In genomic region chrX:13250831-13251612, GRCh38 we compare ENCODE assay signal across 11 cellular contexts.
DNase-seq lines count a peak whose midpoint lies in the region; ATAC-seq and TF ChIP-seq lines count a peak whose summit lies in the region.
"Had no signal": no experiment of that assay in that cellular context is flagged by ENCODE, and none has a peak within 500 bp of the region (broad histone marks: within the 10 kb centered on the region; RNA-seq: fewer than 3 reads in every experiment).

No MANE protein-coding gene starts in this region.

- DNase-seq in HFFc6 (peak; percentile 49), astrocyte of the hippocampus (ENCODE audit: low read depth, low spot score) (peak; percentile 28), right atrium auricular region (ENCODE audit: low spot score) (peak; percentile 68), stromal cell of bone marrow (ENCODE audit: low read depth) (peak; percentile 83), type B pancreatic cell (ENCODE audit: extremely low spot score, unreplicated experiment) (no peak), posterior cingulate gyrus (no peak)
- DNase-seq: NCI-H2171, T-cell had no signal

- H3K27ac ChIP-seq in right atrium auricular region: peak overlapping the region; percentile 42 to 53
- H3K27ac ChIP-seq: epithelial cell of prostate, ovary had no signal

- ATAC-seq in GM21723 (IDR thresholded peaks at IDR 0.05; ENCODE audit: unreplicated experiment): no peak
- ATAC-seq: T-cell had no signal

- intact Hi-C loops in posterior cingulate gyrus (cut with DNase I): no loop called here

- H3K36me3 Mint-ChIP-seq in HFFc6 (ENCODE audit: low read depth) (no peaks in the 10 kb centered on the region), type B pancreatic cell (no peaks in the 10 kb centered on the region)
- H3K36me3 Mint-ChIP-seq: T-cell had no signal

- H3K27me3 Mint-ChIP-seq in HFFc6 (ENCODE audit: insufficient read depth) (peaks cover 2% of the 10 kb centered on the region), type B pancreatic cell (no peaks in the 10 kb centered on the region)

- peaks cover 0 to 3% of the 10 kb centered on the region in 2 donors for H3K4me1 ChIP-seq in right atrium auricular region

- peak overlapping the region; percentile 34 for H3K4me3 Mint-ChIP-seq in HFFc6
- no peak overlapping the region for H3K4me3 Mint-ChIP-seq in type B pancreatic cell
- H3K4me3 Mint-ChIP-seq: T-cell had no signal

- no peak for TF ChIP-seq CTCF in HFFc6 (IDR thresholded peaks at IDR 0.05)
- no peak for TF ChIP-seq CTCF in right atrium auricular region (IDR thresholded peaks at IDR 0.05)
- no peak for TF ChIP-seq CTCF in type B pancreatic cell (conservative IDR thresholded peaks at IDR 0.05)

- H3K9me3 Mint-ChIP-seq in HFFc6 (no peaks in the 10 kb centered on the region), type B pancreatic cell (peaks cover 7% of the 10 kb centered on the region)

- H3K36me3 ChIP-seq in right atrium auricular region: no peaks in the 10 kb centered on the region
- H3K36me3 ChIP-seq: ovary had no signal

- peaks cover 47% of the 10 kb centered on the region for H3K4me1 Mint-ChIP-seq in HFFc6 (ENCODE audit: low read depth)
- H3K4me1 Mint-ChIP-seq in type B pancreatic cell (ENCODE audit: unreplicated experiment): no peaks in the 10 kb centered on the region

- H3K27ac Mint-ChIP-seq in HFFc6 (peak overlapping the region; percentile 80), type B pancreatic cell (no peak overlapping the region)
- H3K27ac Mint-ChIP-seq: T-cell had no signal

- H3K4me3 ChIP-seq in right atrium auricular region: no peak overlapping the region
- H3K4me3 ChIP-seq: ovary had no signal

- H3K9me3 ChIP-seq in right atrium auricular region: no peaks in the 10 kb centered on the region
- H3K9me3 ChIP-seq: ovary had no signal

- H3K27me3 ChIP-seq in right atrium auricular region: no peaks in the 10 kb centered on the region
- H3K27me3 ChIP-seq: ovary had no signal

Comparison
In these comparisons a context has a peak if more than half of its experiments do, and no peak if none do; other contexts are left out.
1. DNase-seq: peak in HFFc6 (single experiment), astrocyte of the hippocampus (single experiment), right atrium auricular region (single experiment) and stromal cell of bone marrow (single experiment); none in type B pancreatic cell (single experiment) and posterior cingulate gyrus (0 of 10).